ENCODE assay signal across 9 cellular contexts in genomic region chr2:144449028-144449406, GRCh38.
DNase-seq lines count a peak whose midpoint lies in the region; ATAC-seq, FAIRE-seq and TF ChIP-seq lines count a peak whose summit lies in the region.
"Had no signal": no experiment of that assay in that cellular context is flagged by ENCODE, and none has a peak within 500 bp of the region (broad histone marks: within the 10 kb centered on the region; RNA-seq: fewer than 3 reads in every experiment).

No MANE protein-coding gene starts in this region.

- ATAC-seq in upper lobe of left lung (ENCODE audit: low FRiP score in 2 of 2): peak in 1 of 2 donors; percentile 30

- H3K36me3 Mint-ChIP-seq in activated T-cell treated with anti-CD3 and anti-CD28 coated beads, Interleukin-2, amount 50 U/mL, for 24 hours (ENCODE audit: low read depth): peaks cover 3% of the 10 kb centered on the region

- peaks cover 42% of the 10 kb centered on the region for H3K4me1 Mint-ChIP-seq in activated T-cell treated with anti-CD3 and anti-CD28 coated beads, Interleukin-2, amount 50 U/mL, for 24 hours (ENCODE audit: low read depth)

- 25 to 54% (median 37%) methylated on average over 7 of the region's 7 CpGs for WGBS in adrenal gland, 4 donors
- 42 to 52% methylated on average over 7 of the region's 7 CpGs for WGBS in upper lobe of left lung, 2 donors

- intact Hi-C loops in adrenal gland (cut with DNase I): no loop called here

- peak overlapping the region; percentile 33 for H3K4me3 Mint-ChIP-seq in activated T-cell treated with anti-CD3 and anti-CD28 coated beads, Interleukin-2, amount 50 U/mL, for 24 hours

- peak; percentile 43 to 63 (median 52) for TF ChIP-seq CTCF in adrenal gland (IDR thresholded peaks at IDR 0.05)
- TF ChIP-seq CTCF in kidney epithelial cell (IDR thresholded peaks at IDR 0.05; ENCODE audit: insufficient read depth, low read length, poor library complexity, severe bottlenecking): peak; percentile 50
- TF ChIP-seq CTCF in upper lobe of left lung (IDR thresholded peaks at IDR 0.05): peak in 4 of 6 experiments; percentile 11 to 32 (median 24)

- peak overlapping the region in 1 of 4 donors; percentile 30 for H3K4me3 ChIP-seq in adrenal gland
- no peak overlapping the region for H3K4me3 ChIP-seq in kidney epithelial cell (ENCODE audit: low read depth, low read length)
- H3K4me3 ChIP-seq in upper lobe of left lung: peak overlapping the region in 2 of 4 donors; percentile 1 to 3

- peak; percentile 22 to 81 for TF ChIP-seq POLR2A in adrenal gland (IDR thresholded peaks at IDR 0.05)
- TF ChIP-seq POLR2A in upper lobe of left lung (IDR thresholded peaks at IDR 0.05): no peak
- no peak for TF ChIP-seq POLR2A in H54 (IDR thresholded peaks at IDR 0.05; ENCODE audit: low read depth, low read length)

- H3K27me3 ChIP-seq in adrenal gland (no peaks in the 10 kb centered on the region), kidney epithelial cell (ENCODE audit: control insufficient read depth, insufficient read depth, low read length) (no peaks in the 10 kb centered on the region), upper lobe of left lung (no peaks in the 10 kb centered on the region)

- DNase-seq in activated T-cell treated with anti-CD3 and anti-CD28 coated beads, Interleukin-2, amount 50 U/mL, for 24 hours: no peak
- no peak for DNase-seq in activated T-cell treated with anti-CD3 and anti-CD28 coated beads, Interleukin-2, amount 50 U/mL, for 48 hours
- peak; percentile 61 to 85 (median 81) for DNase-seq in adrenal gland
- no peak for DNase-seq in kidney epithelial cell (ENCODE audit: low read depth)
- peak in 1 of 2 donors; percentile 2 for DNase-seq in upper lobe of left lung
- no peak for DNase-seq in SKM-1 (lab: John Stamatoyannopoulos, UW; ENCODE audit: unreplicated experiment)
- no peak for DNase-seq in H54 (ENCODE audit: insufficient read length, low spot score)
- no peak for DNase-seq in COR-L47 (lab: John Stamatoyannopoulos, UW)
- DNase-seq: NCI-H774 had no signal

- FAIRE-seq in H54 (lab: Jason Lieb, UNC): no peak

- H3K36me3 ChIP-seq in adrenal gland (replicated peaks in 1 of 2): no peaks in the 10 kb centered on the region
- no peaks in the 10 kb centered on the region for H3K36me3 ChIP-seq in kidney epithelial cell (ENCODE audit: control insufficient read depth, insufficient read depth, low read length)
- H3K36me3 ChIP-seq in upper lobe of left lung: no peaks in the 10 kb centered on the region

- peaks cover 30 to 83% of the 10 kb centered on the region in 2 donors for H3K4me1 ChIP-seq in adrenal gland (replicated peaks in 1 of 2)
- H3K4me1 ChIP-seq in upper lobe of left lung: peaks cover 14 to 47% (median 28%) of the 10 kb centered on the region in 4 donors

- TF ChIP-seq EP300 in upper lobe of left lung (IDR thresholded peaks at IDR 0.05): no peak

- H3K9me3 ChIP-seq in adrenal gland (replicated peaks in 1 of 3) (no peaks in the 10 kb centered on the region), upper lobe of left lung (no peaks in the 10 kb centered on the region)

- H3K27ac Mint-ChIP-seq in activated T-cell treated with anti-CD3 and anti-CD28 coated beads, Interleukin-2, amount 50 U/mL, for 24 hours: no peak overlapping the region

- no peaks in the 10 kb centered on the region for H3K9me3 Mint-ChIP-seq in activated T-cell treated with anti-CD3 and anti-CD28 coated beads, Interleukin-2, amount 50 U/mL, for 24 hours

- peaks cover 14% of the 10 kb centered on the region for H3K27me3 Mint-ChIP-seq in activated T-cell treated with anti-CD3 and anti-CD28 coated beads, Interleukin-2, amount 50 U/mL, for 24 hours

- H3K27ac ChIP-seq in adrenal gland: peak overlapping the region; percentile 46 to 88 (median 65)
- peak overlapping the region; percentile 36 to 73 (median 50) for H3K27ac ChIP-seq in upper lobe of left lung

Comparison
In these comparisons a context has a peak if more than half of its experiments do, and no peak if none do; other contexts are left out.
1. DNase-seq: peak in adrenal gland (7 of 7); none in activated T-cell treated with anti-CD3 and anti-CD28 coated beads, Interleukin-2, amount 50 U/mL, for 24 hours (single experiment), activated T-cell treated with anti-CD3 and anti-CD28 coated beads, Interleukin-2, amount 50 U/mL, for 48 hours (0 of 2), kidney epithelial cell (single experiment), SKM-1 (single experiment), H54 (single experiment) and COR-L47 (single experiment).
2. POLR2A ChIP-seq: peak in adrenal gland (2 of 2); none in upper lobe of left lung (0 of 4) and H54 (single experiment).
3. Peak in every context shown above with its lines, with median percentiles within 50 percentile points of each other: CTCF ChIP-seq.